Comparison of ENCODE assay signal across 13 cellular contexts in genomic region chr2:12861344-12861942, GRCh38.
DNase-seq lines count a peak whose midpoint lies in the region; ATAC-seq and TF ChIP-seq lines count a peak whose summit lies in the region.
"Had no signal": no experiment of that assay in that cellular context is flagged by ENCODE, and none has a peak within 500 bp of the region (broad histone marks: within the 10 kb centered on the region; RNA-seq: fewer than 3 reads in every experiment).

No MANE protein-coding gene starts in this region.

- peaks cover 10 to 17% of the 10 kb centered on the region in 2 experiments for H3K9me3 ChIP-seq in CD4-positive, CD25-positive, alpha-beta regulatory T cell (ENCODE audit: control insufficient read depth in 2 of 2, low read length in 2 of 2)
- H3K9me3 ChIP-seq in adipocyte (ENCODE audit: control insufficient read depth, low read length): peaks cover 13% of the 10 kb centered on the region
- H3K9me3 ChIP-seq in lung (ENCODE audit: control insufficient read depth in 2 of 2, insufficient read depth in 1 of 2, low read length in 1 of 2): peaks cover 0 to 4% of the 10 kb centered on the region in 2 donors
- H3K9me3 ChIP-seq: vagina had no signal

- no peaks in the 10 kb centered on the region for H3K27me3 Mint-ChIP-seq in CD4-positive, CD25-positive, alpha-beta regulatory T cell
- no peaks in the 10 kb centered on the region for H3K27me3 Mint-ChIP-seq in HFFc6 (ENCODE audit: insufficient read depth)

- no peak overlapping the region for H3K9ac ChIP-seq in adipocyte (ENCODE audit: low read length)

- H3K36me3 ChIP-seq in CD4-positive, CD25-positive, alpha-beta regulatory T cell (ENCODE audit: control insufficient read depth, insufficient read depth, low read length): no peaks in the 10 kb centered on the region
- H3K36me3 ChIP-seq in adipocyte (ENCODE audit: control insufficient read depth, insufficient read depth, low read length, severe bottlenecking) (no peaks in the 10 kb centered on the region), lung (ENCODE audit: control insufficient read depth in 2 of 2, insufficient read depth in 2 of 2, low read length in 2 of 2) (no peaks in the 10 kb centered on the region)
- H3K36me3 ChIP-seq: vagina had no signal

- TF ChIP-seq CTCF in HFFc6 (IDR thresholded peaks at IDR 0.05) (no peak), lung (IDR thresholded peaks at IDR 0.05; ENCODE audit: control extremely low read depth, extremely low read depth) (no peak)

- H3K4me3 Mint-ChIP-seq in CD4-positive, CD25-positive, alpha-beta regulatory T cell: peak overlapping the region; percentile 26 to 56 (median 50)
- peak overlapping the region; percentile 66 for H3K4me3 Mint-ChIP-seq in HFFc6
- H3K4me3 Mint-ChIP-seq: activated naive CD8-positive, alpha-beta T cell had no signal

- ATAC-seq in CD4-positive, CD25-positive, alpha-beta regulatory T cell (ENCODE audit: low read depth in 2 of 2): no peak
- no peak for ATAC-seq in lung (ENCODE audit: insufficient read depth, low FRiP score)
- ATAC-seq in GM18909 (IDR thresholded peaks at IDR 0.05; ENCODE audit: poor library complexity, unreplicated experiment): no peak

- H3K27ac ChIP-seq in CD4-positive, CD25-positive, alpha-beta regulatory T cell (ENCODE audit: insufficient read depth, low read length, poor library complexity, severe bottlenecking): peak overlapping the region; percentile 6
- H3K27ac ChIP-seq in lung (ENCODE audit: low read depth in 1 of 2, low read length in 1 of 2): peak overlapping the region; percentile 13 to 42
- H3K27ac ChIP-seq: vagina had no signal

- peaks cover 0 to 34% (median 13%) of the 10 kb centered on the region in 7 donors for H3K9me3 Mint-ChIP-seq in CD4-positive, CD25-positive, alpha-beta regulatory T cell
- peaks cover 30% of the 10 kb centered on the region for H3K9me3 Mint-ChIP-seq in HFFc6

- peaks cover 47% of the 10 kb centered on the region for H3K4me1 ChIP-seq in CD4-positive, CD25-positive, alpha-beta regulatory T cell (ENCODE audit: control insufficient read depth, insufficient read depth, low read length, poor library complexity, severe bottlenecking)
- H3K4me1 ChIP-seq in adipocyte (ENCODE audit: control insufficient read depth, insufficient read depth, low read length): peaks cover 44% of the 10 kb centered on the region
- H3K4me1 ChIP-seq in lung (ENCODE audit: control insufficient read depth in 2 of 2, insufficient read depth in 2 of 2, low read length in 2 of 2): peaks cover 0 to 2% of the 10 kb centered on the region in 2 donors
- H3K4me1 ChIP-seq: vagina had no signal

- H3K27ac Mint-ChIP-seq in CD4-positive, CD25-positive, alpha-beta regulatory T cell: peak overlapping the region; percentile 27 to 75 (median 62)
- peak overlapping the region; percentile 71 for H3K27ac Mint-ChIP-seq in HFFc6
- H3K27ac Mint-ChIP-seq: activated naive CD8-positive, alpha-beta T cell had no signal

- peaks cover 5 to 19% (median 11%) of the 10 kb centered on the region in 4 donors for H3K4me1 Mint-ChIP-seq in CD4-positive, CD25-positive, alpha-beta regulatory T cell
- H3K4me1 Mint-ChIP-seq in HFFc6 (ENCODE audit: low read depth): no peaks in the 10 kb centered on the region; the same call in 1 of the 2 replicates

- H3K4me3 ChIP-seq in CD4-positive, CD25-positive, alpha-beta regulatory T cell (ENCODE audit: low read depth, low read length): peak overlapping the region; percentile 69
- H3K4me3 ChIP-seq in adipocyte (ENCODE audit: low read length): peak overlapping the region; percentile 3
- H3K4me3 ChIP-seq in lung: no peak overlapping the region
- H3K4me3 ChIP-seq: vagina had no signal

- 58 to 85% methylated on average over 2 of the region's 2 CpGs for WGBS in lung, 2 donors

- DNase-seq in CD4-positive, CD25-positive, alpha-beta regulatory T cell: peak in 2 of 3 donors; percentile 4 to 51
- DNase-seq in HFFc6: peak; percentile 68
- DNase-seq in adipocyte (ENCODE audit: low read depth): peak; percentile 50
- DNase-seq in lung (ENCODE audit: low spot score): no peak
- no peak for DNase-seq in NCI-H1436 treated with DMSO at 0.1 percent for 48 hours (lab: John Stamatoyannopoulos, UW)
- DNase-seq in NCI-H446 treated with DMSO at 0.1 percent for 48 hours (lab: John Stamatoyannopoulos, UW): no peak
- DNase-seq in NCI-H345 (lab: John Stamatoyannopoulos, UW): no peak
- DNase-seq: DMS153; NCI-H774; stimulated activated CD4-positive, alpha-beta T cell treated with anti-CD3 and anti-CD28 coated beads, Interleukin-2, amount 100 ng/mL, for 48 hours had no signal

- H3K27me3 ChIP-seq in CD4-positive, CD25-positive, alpha-beta regulatory T cell (ENCODE audit: control insufficient read depth, insufficient read depth, low read length): no peaks in the 10 kb centered on the region
- H3K27me3 ChIP-seq in adipocyte (replicated peaks; ENCODE audit: control insufficient read depth, insufficient read depth, low read length): no peaks in the 10 kb centered on the region
- no peaks in the 10 kb centered on the region for H3K27me3 ChIP-seq in lung (ENCODE audit: control insufficient read depth, insufficient read depth)
- H3K27me3 ChIP-seq: vagina had no signal

- peaks cover 10% of the 10 kb centered on the region for H3K36me3 Mint-ChIP-seq in CD4-positive, CD25-positive, alpha-beta regulatory T cell
- peaks cover 34% of the 10 kb centered on the region for H3K36me3 Mint-ChIP-seq in HFFc6 (ENCODE audit: low read depth)

Comparison
In these comparisons a context has a peak if more than half of its experiments do, and no peak if none do; other contexts are left out.
1. DNase-seq: peak in CD4-positive, CD25-positive, alpha-beta regulatory T cell (2 of 3), HFFc6 (single experiment) and adipocyte (single experiment); none in lung (single experiment), NCI-H1436 treated with DMSO at 0.1 percent for 48 hours (single experiment), NCI-H446 treated with DMSO at 0.1 percent for 48 hours (single experiment) and NCI-H345 (single experiment).